8 cellular contexts compared by ENCODE assay signal in genomic region chr7:73522081-73522818, GRCh38. TPM values are rescaled to one million over a fixed set of nuclear protein-coding genes. Genes with fewer than 3 reads are reported as not detected.
DNase-seq lines count a peak whose midpoint lies in the region; ATAC-seq and TF ChIP-seq lines count a peak whose summit lies in the region.

Gene BAZ1B (minus strand): TSS chr7:73522293. CDS start chr7:73521933, 360 bp downstream.

- peak within 1 kb of the TSS; percentile 84 for H3K27ac ChIP-seq in temporal lobe (ENCODE audit: low read depth, low read length)

- peaks cover 27 to 38% of the 10 kb centered on the region in 2 donors for H3K36me3 Mint-ChIP-seq in activated naive CD4-positive, alpha-beta T cell treated with anti-CD3 and anti-CD28 coated beads, Interleukin-2, amount 50 U/mL, for 72 hours

- ATAC-seq in HG02610 (IDR thresholded peaks at IDR 0.05; ENCODE audit: unreplicated experiment) = peak; percentile 88
- peak; percentile 94 to 95 for ATAC-seq in activated naive CD4-positive, alpha-beta T cell treated with anti-CD3 and anti-CD28 coated beads, Interleukin-2, amount 50 U/mL, for 72 hours

- TF ChIP-seq CTCF in GM10248 (IDR thresholded peaks at IDR 0.05; ENCODE audit: control extremely low read depth, extremely low read depth, low read depth, missing control alignments) = no peak

- H3K27ac Mint-ChIP-seq in activated naive CD4-positive, alpha-beta T cell treated with anti-CD3 and anti-CD28 coated beads, Interleukin-2, amount 50 U/mL, for 72 hours = peak within 1 kb of the TSS; percentile 88 to 99

- peak; percentile 98 for DNase-seq in GM10248 (ENCODE audit: extremely low spot score)
- DNase-seq in NCI-H1092 treated with DMSO at 0.1 percent for 48 hours (lab: John Stamatoyannopoulos, UW) = peak; percentile 99
- peak; percentile 95 for DNase-seq in SKM-1 (lab: John Stamatoyannopoulos, UW; ENCODE audit: unreplicated experiment)
- peak; percentile 95 to 98 for DNase-seq in activated naive CD4-positive, alpha-beta T cell treated with anti-CD3 and anti-CD28 coated beads, Interleukin-2, amount 50 U/mL, for 72 hours (ENCODE audit: low spot score in 2 of 2)
- peak; percentile 85 for DNase-seq in glomerular endothelial cell (ENCODE audit: extremely low read depth, low read depth, low spot score)
- DNase-seq in occipital lobe (lab: John Stamatoyannopoulos, UW) = peak; percentile 98

- POLR2A ChIA-PET in GM10248 (lab: Yijun Ruan, JAX) = interaction anchor here (0.6 to 1.3 kb wide), 3 partner anchors 25 to 40 kb away, joined by 3 read pairs; no protein-coding TSS in a partner anchor

- CTCF ChIA-PET in GM10248 (lab: Yijun Ruan, JAX) = interaction anchor here (0.7 to 1.5 kb wide), 5 partner anchors 9 to 37 kb away, joined by 3 to 6 read pairs (median 3); no protein-coding TSS in a partner anchor

- no peaks in the 10 kb centered on the region for H3K9me3 Mint-ChIP-seq in activated naive CD4-positive, alpha-beta T cell treated with anti-CD3 and anti-CD28 coated beads, Interleukin-2, amount 50 U/mL, for 72 hours

RNA-seq across cellular contexts. Expression of gene BAZ1B, which starts in this region (rescaled TPM):
- total RNA-seq in activated naive CD4-positive, alpha-beta T cell treated with anti-CD3 and anti-CD28 coated beads, Interleukin-2, amount 50 U/mL, for 72 hours = 10 to 100 TPM; 76.0 to 90.8 TPM
- total RNA-seq in glomerular endothelial cell = 43.4 and 57.2 TPM in 2 replicates
- total RNA-seq in occipital lobe = 53.0 TPM
- 51.4 TPM for total RNA-seq in temporal lobe

Comparison
In these comparisons a context has a peak if more than half of its experiments do, and no peak if none do; other contexts are left out.
1. Peak in every context shown above with its lines: DNase-seq, ATAC-seq and H3K27ac ChIP-seq.